Comparison of ENCODE assay signal across 1 cellular context in genomic region chr9:31996331-31996730, GRCh38.
TF ChIP-seq lines count a peak whose summit lies in the region.

No MANE protein-coding gene starts in this region.

TF ChIP-seq in SK-N-SH, 30 proteins besides CTCF, POLR2A, EP300 and RAD21 (continued from another document):
- TF ChIP-seq USF2 (IDR thresholded peaks at IDR 0.05; ENCODE audit: borderline replicate concordance, low read depth, low read length) (no peak), REST (IDR thresholded peaks at IDR 0.05; ENCODE audit: low read depth, low read length) (no peak), EZH2phosphoT487 (IDR thresholded peaks at IDR 0.05; ENCODE audit: borderline replicate concordance, low read depth) (no peak), POLR2AphosphoS5 (IDR thresholded peaks at IDR 0.05; ENCODE audit: low read depth, low read length) (no peak), TAF1 (IDR thresholded peaks at IDR 0.05; ENCODE audit: borderline replicate concordance, low read depth, low read length) (no peak), ZBTB33 (IDR thresholded peaks at IDR 0.05; ENCODE audit: borderline replicate concordance, low read depth) (no peak), JUND (IDR thresholded peaks at IDR 0.05) (no peak), IRF3 (IDR thresholded peaks at IDR 0.05; ENCODE audit: low read depth, low read length) (no peak), GABPA (IDR thresholded peaks at IDR 0.05; ENCODE audit: low read depth) (no peak), MEF2A (IDR thresholded peaks at IDR 0.05; ENCODE audit: borderline replicate concordance, low read depth) (no peak)
